Comparison of ENCODE assay signal across 1 cellular context in the genomic region with DNA sequence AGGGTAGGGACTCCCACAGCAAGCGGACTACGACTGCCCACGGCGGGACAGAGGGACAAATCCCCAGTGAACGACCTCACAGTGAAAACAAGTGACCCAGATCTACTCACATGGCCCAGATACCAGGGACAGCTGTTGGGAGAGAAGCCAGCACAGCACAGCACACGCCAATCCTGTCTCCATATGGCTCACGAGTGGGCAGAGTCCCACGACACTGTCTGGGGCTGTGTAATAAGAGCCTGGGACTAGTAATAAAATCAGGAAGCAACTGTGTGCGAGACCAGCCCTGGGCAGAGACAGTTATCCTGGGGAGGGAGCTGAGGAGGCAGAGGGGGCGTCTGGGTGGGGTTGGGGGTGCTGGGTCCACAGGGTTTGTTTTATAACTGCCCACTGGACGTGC.
TF ChIP-seq lines count a peak whose summit lies in the region.

No MANE protein-coding gene starts in this region.

TF ChIP-seq in IMR-90, 13 proteins besides CTCF, POLR2A, EP300 and RAD21:
- TF ChIP-seq BHLHE40 (IDR thresholded peaks at IDR 0.05; ENCODE audit: low read depth, low read length) (no peak), MAFK (IDR thresholded peaks at IDR 0.05; ENCODE audit: low read depth, low read length) (no peak), FOS (IDR thresholded peaks at IDR 0.05; ENCODE audit: low read depth, low read length) (no peak), ELK1 (IDR thresholded peaks at IDR 0.05; ENCODE audit: borderline replicate concordance, low read depth, low read length) (no peak), USF2 (IDR thresholded peaks at IDR 0.05; ENCODE audit: low read depth, low read length) (no peak), CEBPB (IDR thresholded peaks at IDR 0.05; ENCODE audit: low read depth, low read length) (no peak), MAZ (IDR thresholded peaks at IDR 0.05; ENCODE audit: borderline replicate concordance, low read depth, low read length) (no peak), RFX5 (IDR thresholded peaks at IDR 0.05; ENCODE audit: low read depth, low read length) (no peak), MXI1 (IDR thresholded peaks at IDR 0.05; ENCODE audit: borderline replicate concordance, low read depth, low read length) (no peak), SMC3 (IDR thresholded peaks at IDR 0.05; ENCODE audit: low read depth, low read length) (no peak), RCOR1 (IDR thresholded peaks at IDR 0.05; ENCODE audit: insufficient replicate concordance, low read length) (no peak), CHD1 (IDR thresholded peaks at IDR 0.05; ENCODE audit: low read depth, low read length) (no peak), NFE2L2 (IDR thresholded peaks at IDR 0.05; ENCODE audit: low read depth, low read length) (no peak)
